ENCODE assay signal across 8 cellular contexts in genomic region chr10:6141296-6142151, GRCh38. TPM values are rescaled to one million over a fixed set of nuclear protein-coding genes. Genes with fewer than 3 reads are reported as not detected.
DNase-seq lines count a peak whose midpoint lies in the region; ATAC-seq and TF ChIP-seq lines count a peak whose summit lies in the region.

No MANE protein-coding gene starts in this region.

- no peaks in the 10 kb centered on the region; the same call in 1 of the 2 replicates for H3K9me3 ChIP-seq in AG04450 (ENCODE audit: control insufficient read depth, insufficient read depth, low read length)
- no peaks in the 10 kb centered on the region for H3K9me3 ChIP-seq in neural progenitor cell (ENCODE audit: low read depth)

- H4K20me1 ChIP-seq in neural progenitor cell (ENCODE audit: low read depth): peaks cover 10% of the 10 kb centered on the region

- peak overlapping the region; percentile 93 for H3K4me3 Mint-ChIP-seq in central memory CD8-positive, alpha-beta T cell
- peak overlapping the region; percentile 42 for H3K4me3 Mint-ChIP-seq in neural progenitor cell

- no peaks in the 10 kb centered on the region for H3K36me3 ChIP-seq in neural progenitor cell

- H3K4me1 Mint-ChIP-seq in central memory CD8-positive, alpha-beta T cell: peaks cover 40% of the 10 kb centered on the region
- peaks cover 48% of the 10 kb centered on the region for H3K4me1 Mint-ChIP-seq in neural progenitor cell

- no peaks in the 10 kb centered on the region for H3K27me3 ChIP-seq in AG04450 (ENCODE audit: control insufficient read depth, insufficient read depth, low read length)
- H3K27me3 ChIP-seq in neural progenitor cell: peaks cover 34% of the 10 kb centered on the region

- H3K79me2 ChIP-seq in neural progenitor cell (ENCODE audit: low read depth): peaks cover 11% of the 10 kb centered on the region

- ATAC-seq in GM18519 (IDR thresholded peaks at IDR 0.05; ENCODE audit: low FRiP score, unreplicated experiment): peak; percentile 65
- peak; percentile 50 for ATAC-seq in HG02973 (IDR thresholded peaks at IDR 0.05; ENCODE audit: unreplicated experiment)
- ATAC-seq in central memory CD8-positive, alpha-beta T cell (replicated peaks; ENCODE audit: extremely low read depth, poor library complexity, severe bottlenecking): peak; percentile 22

- no peaks in the 10 kb centered on the region for H3K9me3 Mint-ChIP-seq in central memory CD8-positive, alpha-beta T cell
- H3K9me3 Mint-ChIP-seq in neural progenitor cell: no peaks in the 10 kb centered on the region

- peak overlapping the region; percentile 80 for H3K27ac Mint-ChIP-seq in central memory CD8-positive, alpha-beta T cell (ENCODE audit: low read depth)
- H3K27ac Mint-ChIP-seq in neural progenitor cell: peak overlapping the region; percentile 11

- H3K9ac ChIP-seq in neural progenitor cell: no peak overlapping the region

- POLR2A ChIA-PET in AG04450 (lab: Yijun Ruan, JAX): no interaction called here

- peaks cover 24% of the 10 kb centered on the region for H3K27me3 Mint-ChIP-seq in central memory CD8-positive, alpha-beta T cell
- H3K27me3 Mint-ChIP-seq in neural progenitor cell (ENCODE audit: insufficient read depth, low read depth): peaks cover 18% of the 10 kb centered on the region

- H3K4me2 ChIP-seq in neural progenitor cell: no peak overlapping the region

- H3K4me3 ChIP-seq in AG04450 (ENCODE audit: low read depth, low read length) (peak overlapping the region; percentile 60), neural progenitor cell (no peak overlapping the region)

- H3F3A ChIP-seq in neural progenitor cell (ENCODE audit: low read depth): peaks cover 25% of the 10 kb centered on the region

- CTCF ChIA-PET in AG04450 (lab: Charles Lee): interaction anchor here (0.7 to 1.1 kb wide), 2 partner anchors 11 to 55 kb away, joined by 3 to 6 read pairs; no protein-coding TSS in a partner anchor

- no peak overlapping the region for H2AFZ ChIP-seq in neural progenitor cell (replicated peaks)

- DNase-seq in AG04450 (ENCODE audit: low read depth, low spot score) (peak; percentile 65), neural progenitor cell (ENCODE audit: low spot score) (no peak), occipital lobe (lab: John Stamatoyannopoulos, UW) (no peak)
- DNase-seq in central memory CD8-positive, alpha-beta T cell (ENCODE audit: low spot score in 2 of 2): no peak
- DNase-seq in effector CD4-positive, alpha-beta T cell: no peak

- no peak for TF ChIP-seq CTCF in AG04450 (IDR thresholded peaks at IDR 0.05; ENCODE audit: low read depth, low read length)
- no peak for TF ChIP-seq CTCF in neural progenitor cell (IDR thresholded peaks at IDR 0.05)

- H3K27ac ChIP-seq in AG04450 (ENCODE audit: low read depth, low read length) (peak overlapping the region; percentile 90), neural progenitor cell (no peak overlapping the region)

- peaks cover 9% of the 10 kb centered on the region for H3K36me3 Mint-ChIP-seq in central memory CD8-positive, alpha-beta T cell (ENCODE audit: insufficient read depth)
- H3K36me3 Mint-ChIP-seq in neural progenitor cell: no peaks in the 10 kb centered on the region

- H3K4me1 ChIP-seq in neural progenitor cell: peaks cover 50% of the 10 kb centered on the region

TF ChIP-seq in PFSK-1, 5 proteins besides CTCF, POLR2A, EP300 and RAD21:
- TF ChIP-seq SIN3A (IDR thresholded peaks at IDR 0.05; ENCODE audit: borderline replicate concordance, insufficient read depth, low read length): 0 out of 2 replicates have a peak, but pooled peaks have one; percentile 59
- TF ChIP-seq FOXP2 (optimal IDR thresholded peaks at IDR 0.05; ENCODE audit: borderline replicate concordance, extremely low read depth, extremely low read length, insufficient read depth): no peak

RNA-seq across cellular contexts. Expression of gene RBM17, which starts 52.7 kb away (rescaled TPM):
- polyA plus RNA-seq in AG04450 (2011; rRNA removed): 38.9 and 45.0 TPM in 2 replicates
- 19.6 and 20.0 TPM in 2 replicates for polyA minus RNA-seq in AG04450 (2011; rRNA and poly(A)+ RNA removed)
- 126 TPM for polyA plus RNA-seq in PFSK-1 (2012; ENCODE audit: insufficient read length, low read depth)
- total RNA-seq in neural progenitor cell (ENCODE audit: low replicate concordance) (67.2 and 73.6 TPM in 2 replicates), occipital lobe (38.2 TPM)
